In the genomic region with DNA sequence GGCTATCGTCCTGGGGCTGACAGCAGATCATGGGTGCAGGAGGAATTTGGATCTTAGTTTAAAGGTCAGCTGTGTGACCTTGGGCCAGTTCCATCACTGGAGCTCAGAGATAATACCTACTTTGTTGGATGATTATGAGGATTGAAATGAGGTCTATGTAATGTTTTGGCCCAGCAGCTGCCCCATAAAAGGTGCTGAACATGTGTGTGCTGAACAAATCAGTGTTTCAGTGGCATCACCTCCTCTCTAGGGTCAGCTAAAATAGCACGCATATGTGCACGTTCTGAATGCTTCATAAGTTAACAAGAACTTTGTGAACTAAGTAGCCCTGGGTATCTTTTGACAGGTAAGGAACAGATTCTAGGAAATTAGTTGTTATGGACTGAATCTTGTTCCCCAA, we compare ENCODE assay signal across 22 cellular contexts.
DNase-seq lines count a peak whose midpoint lies in the region; ATAC-seq and TF ChIP-seq lines count a peak whose summit lies in the region.
"Had no signal": no experiment of that assay in that cellular context is flagged by ENCODE, and none has a peak within 500 bp of the region (broad histone marks: within the 10 kb centered on the region; RNA-seq: fewer than 3 reads in every experiment).

No MANE protein-coding gene starts in this region.

- H3K4me1 ChIP-seq in adipocyte (ENCODE audit: control insufficient read depth, insufficient read depth, low read length) (peaks cover 20% of the 10 kb centered on the region), muscle layer of duodenum (ENCODE audit: control insufficient read depth in 1 of 2, insufficient read depth in 2 of 2, low read length in 2 of 2) (peaks cover 0 to 5% of the 10 kb centered on the region in 2 donors), thoracic aorta (ENCODE audit: control insufficient read depth in 1 of 2, low read depth in 2 of 2) (peaks cover 7 to 31% of the 10 kb centered on the region in 2 donors)
- H3K4me1 ChIP-seq: Caco-2 had no signal

- H3K9ac ChIP-seq in adipocyte (ENCODE audit: low read length) = peak overlapping the region; percentile 82

- CTCF ChIA-PET in activated CD8-positive, alpha-beta memory T cell treated with anti-CD3 and anti-CD28 coated beads, Interleukin-2, amount 10 ng/mL, durations not matched to agents 7 days and 5 days (lab: Charles Lee) = interaction anchor here (1.0 kb wide), 1 partner anchor 368 kb away, joined by 3 read pairs; no protein-coding TSS in a partner anchor

- intact Hi-C loops in Right ventricle myocardium superior (cut with DNase I) = no loop called here

- H3K27ac ChIP-seq in muscle layer of duodenum (ENCODE audit: low read length) (peak overlapping the region; percentile 53), thoracic aorta (peak overlapping the region; percentile 71 to 77)

- peak overlapping the region; percentile 55 for H3K4me3 ChIP-seq in adipocyte (ENCODE audit: low read length)
- no peak overlapping the region for H3K4me3 ChIP-seq in muscle layer of duodenum (ENCODE audit: low read depth in 1 of 2, low read length in 2 of 2)
- H3K4me3 ChIP-seq in thoracic aorta = no peak overlapping the region
- H3K4me3 ChIP-seq: lung had no signal

- H3K4me3 Mint-ChIP-seq in activated CD8-positive, alpha-beta memory T cell treated with anti-CD3 and anti-CD28 coated beads, Interleukin-2, amount 10 ng/mL, durations not matched to agents 7 days and 5 days = no peak overlapping the region
- H3K4me3 Mint-ChIP-seq: type B pancreatic cell, WTC11 had no signal

- H3K36me3 Mint-ChIP-seq in activated CD8-positive, alpha-beta memory T cell treated with anti-CD3 and anti-CD28 coated beads, Interleukin-2, amount 10 ng/mL, durations not matched to agents 7 days and 5 days = no peaks in the 10 kb centered on the region
- H3K36me3 Mint-ChIP-seq: type B pancreatic cell, WTC11 had no signal

- peaks cover under 1% of the 10 kb centered on the region for H3K36me3 ChIP-seq in adipocyte (ENCODE audit: control insufficient read depth, insufficient read depth, low read length, severe bottlenecking)
- peaks cover 0 to under 1% of the 10 kb centered on the region in 2 donors for H3K36me3 ChIP-seq in muscle layer of duodenum (ENCODE audit: control insufficient read depth in 1 of 2, insufficient read depth in 2 of 2, low read length in 2 of 2)
- peaks cover 3% of the 10 kb centered on the region for H3K36me3 ChIP-seq in thoracic aorta

- no peaks in the 10 kb centered on the region for H3K9me3 Mint-ChIP-seq in activated CD8-positive, alpha-beta memory T cell treated with anti-CD3 and anti-CD28 coated beads, Interleukin-2, amount 10 ng/mL, durations not matched to agents 7 days and 5 days (ENCODE audit: low read depth)
- H3K9me3 Mint-ChIP-seq: type B pancreatic cell, WTC11 had no signal

- DNase-seq in adipocyte (ENCODE audit: low read depth) (no peak), Right ventricle myocardium superior (no peak), thoracic aorta (ENCODE audit: low spot score) (no peak), DMS53 (lab: John Stamatoyannopoulos, UW) (no peak)
- DNase-seq in stimulated activated naive CD4-positive, alpha-beta T cell treated with Interleukin-2 at 50 U/mL for 16 hours (lab: John Stamatoyannopoulos, UW) = no peak
- no peak for DNase-seq in activated CD8-positive, alpha-beta memory T cell treated with anti-CD3 and anti-CD28 coated beads, Interleukin-2, amount 10 ng/mL, durations not matched to agents 7 days and 5 days
- DNase-seq in activated CD4-positive, alpha-beta T cell treated with anti-CD3 and anti-CD28 coated beads for 4 hours = no peak
- DNase-seq: activated CD4-positive, alpha-beta T cell treated with anti-CD3 and anti-CD28 coated beads, Interleukin-2, amount 50 U/mL, for 48 hours; activated gamma-delta T cell; Caco-2; effector CD8-positive, alpha-beta T cell; glutamatergic neuron; NCI-H1092 treated with DMSO at 0.1 percent for 48 hours; NCI-H2029 treated with DMSO at 0.1 percent for 48 hours; NCI-H446; nucleus accumbens; RPMI8226 had no signal

- ATAC-seq in Right ventricle myocardium superior (ENCODE audit: poor library complexity) (peak; percentile 56), thoracic aorta (ENCODE audit: insufficient number of reproducible peaks, low FRiP score, low read depth) (no peak)
- ATAC-seq in activated CD8-positive, alpha-beta memory T cell treated with anti-CD3 and anti-CD28 coated beads, Interleukin-2, amount 10 ng/mL, durations not matched to agents 7 days and 5 days = no peak
- ATAC-seq: esophagus mucosa, WTC11 had no signal

- no peak for TF ChIP-seq CTCF in thoracic aorta (IDR thresholded peaks at IDR 0.05)

- no peaks in the 10 kb centered on the region for H3K9me3 ChIP-seq in adipocyte (ENCODE audit: control insufficient read depth, low read length)
- H3K9me3 ChIP-seq in muscle layer of duodenum (ENCODE audit: control insufficient read depth in 1 of 2, low read length in 2 of 2) = no peaks in the 10 kb centered on the region
- H3K9me3 ChIP-seq in thoracic aorta = no peaks in the 10 kb centered on the region
- H3K9me3 ChIP-seq: Caco-2 had no signal

- no peak overlapping the region for H3K27ac Mint-ChIP-seq in activated CD8-positive, alpha-beta memory T cell treated with anti-CD3 and anti-CD28 coated beads, Interleukin-2, amount 10 ng/mL, durations not matched to agents 7 days and 5 days
- H3K27ac Mint-ChIP-seq: type B pancreatic cell, WTC11 had no signal

- no peaks in the 10 kb centered on the region for H3K4me1 Mint-ChIP-seq in activated CD8-positive, alpha-beta memory T cell treated with anti-CD3 and anti-CD28 coated beads, Interleukin-2, amount 10 ng/mL, durations not matched to agents 7 days and 5 days
- H3K4me1 Mint-ChIP-seq: WTC11 had no signal

- H3K27me3 ChIP-seq in adipocyte (replicated peaks; ENCODE audit: control insufficient read depth, insufficient read depth, low read length) (no peaks in the 10 kb centered on the region), muscle layer of duodenum (ENCODE audit: low read depth, low read length) (no peaks in the 10 kb centered on the region), thoracic aorta (replicated peaks; ENCODE audit: insufficient read depth) (no peaks in the 10 kb centered on the region)

- H3K27me3 Mint-ChIP-seq in activated CD8-positive, alpha-beta memory T cell treated with anti-CD3 and anti-CD28 coated beads, Interleukin-2, amount 10 ng/mL, durations not matched to agents 7 days and 5 days = peaks cover 21% of the 10 kb centered on the region
